ENCODE assay signal across 1 cellular context in genomic region chr7:100545636-100546128, GRCh38.
TF ChIP-seq lines count a peak whose summit lies in the region.

No MANE protein-coding gene starts in this region.

TF ChIP-seq in GM12878, 131 proteins besides CTCF, POLR2A, EP300 and RAD21 (continued from another document):
- TF ChIP-seq CEBPZ (IDR thresholded peaks at IDR 0.05; ENCODE audit: low read depth, low read length) (no peak), JUND (IDR thresholded peaks at IDR 0.05; ENCODE audit: low read depth, low read length) (peak; percentile 51; the same call in 1 of the 2 replicates), BACH1 (IDR thresholded peaks at IDR 0.05; ENCODE audit: borderline replicate concordance) (no peak; the same call in 1 of the 2 replicates), CHD2 (IDR thresholded peaks at IDR 0.05; ENCODE audit: borderline replicate concordance, low read depth, low read length) (no peak; the same call in 1 of the 2 replicates), SMC3 (IDR thresholded peaks at IDR 0.05; ENCODE audit: borderline replicate concordance, low read length) (no peak), PRDM15 (CRISPR knock-in tag; IDR thresholded peaks at IDR 0.05) (no peak), RUNX3 (IDR thresholded peaks at IDR 0.05; ENCODE audit: low read length) (no peak), GABPA (IDR thresholded peaks at IDR 0.05; ENCODE audit: low read depth) (no peak), FOXM1 (IDR thresholded peaks at IDR 0.05; ENCODE audit: low read depth, low read length) (no peak), EED (IDR thresholded peaks at IDR 0.05; ENCODE audit: low read depth) (peak; percentile 73; the same call in 1 of the 2 replicates), IRF3 (IDR thresholded peaks at IDR 0.05) (no peak), HSF1 (IDR thresholded peaks at IDR 0.05; ENCODE audit: low read depth, low read length) (no peak), HCFC1 (IDR thresholded peaks at IDR 0.05; ENCODE audit: low read length) (no peak), IKZF2 (IDR thresholded peaks at IDR 0.05) (peak; percentile 57 to 61; a peak in 2 of 4 replicates), ZBTB40 (IDR thresholded peaks at IDR 0.05; ENCODE audit: borderline replicate concordance) (no peak), PAX5 (IDR thresholded peaks at IDR 0.05; ENCODE audit: borderline replicate concordance, low read depth, low read length) (no peak), KLF5 (IDR thresholded peaks at IDR 0.05; ENCODE audit: partially characterized antibody) (no peak)
